Comparison of ENCODE assay signal across 8 cellular contexts in the genomic region with DNA sequence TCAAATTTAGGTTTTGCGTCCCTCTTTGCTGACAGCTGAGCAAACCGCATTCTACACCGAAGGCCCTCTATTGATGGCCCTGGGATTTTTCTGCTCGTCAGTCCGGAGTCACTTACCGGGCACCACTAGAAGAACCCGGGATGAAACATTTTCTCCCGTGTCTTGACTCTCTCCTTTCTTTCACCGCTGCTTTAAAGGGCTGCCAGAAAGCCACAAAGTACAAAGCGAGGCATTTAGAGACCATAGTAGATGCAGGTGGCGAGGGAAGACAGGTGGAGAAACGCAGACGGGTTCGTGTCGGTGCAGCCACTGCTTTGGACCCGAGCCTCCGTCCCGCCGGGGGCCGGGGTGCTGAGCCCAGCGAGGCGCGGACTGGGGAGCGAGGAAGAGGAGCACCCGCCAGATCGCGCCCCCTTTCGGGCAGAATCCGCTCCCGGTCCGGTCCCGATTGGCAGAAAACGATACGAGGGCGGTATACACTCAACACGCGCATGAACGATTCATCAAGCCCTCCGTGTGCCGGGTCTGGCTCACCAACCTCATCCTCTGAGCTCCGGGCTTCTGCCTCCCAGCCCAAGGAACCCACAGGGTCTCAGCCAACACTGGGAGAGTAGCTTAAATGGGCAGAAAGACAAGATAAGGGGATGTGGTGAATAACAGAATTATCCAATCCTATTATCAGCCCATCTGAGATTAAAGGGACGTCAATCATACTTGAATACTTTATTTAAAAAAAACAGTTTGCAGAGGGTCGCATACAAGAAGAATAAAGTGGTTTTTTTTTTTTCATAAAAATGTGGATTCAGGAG.
DNase-seq lines count a peak whose midpoint lies in the region; ATAC-seq and TF ChIP-seq lines count a peak whose summit lies in the region.

No MANE protein-coding gene starts in this region.

- H3K36me3 Mint-ChIP-seq in CD14-positive monocyte: no peaks in the 10 kb centered on the region
- H3K36me3 Mint-ChIP-seq in memory B cell: no peaks in the 10 kb centered on the region

- DNase-seq in CD14-positive monocyte (ENCODE audit: low spot score) (peak; percentile 63), HT-29 (ENCODE audit: low spot score) (peak; percentile 91), NK-92 (lab: John Stamatoyannopoulos, UW; ENCODE audit: unreplicated experiment) (peak; percentile 44), memory B cell (ENCODE audit: low spot score in 2 of 2) (peak; percentile 56 to 66)
- DNase-seq in activated CD8-positive, alpha-beta memory T cell treated with anti-CD3 and anti-CD28 coated beads for 1 hour (ENCODE audit: extremely low read depth in 1 of 2, low read depth in 1 of 2): peak; percentile 61 to 72
- DNase-seq in effector memory CD4-positive, alpha-beta T cell: peak; percentile 52 to 64 (median 56)
- DNase-seq in stimulated activated CD4-positive, alpha-beta T cell treated with anti-CD3 and anti-CD28 coated beads, TNF-alpha, amount 100 ng/mL, for 24 hours (ENCODE audit: low read depth in 3 of 3): peak; percentile 76 to 88 (median 83)

- peaks cover 8% of the 10 kb centered on the region for H3K4me1 ChIP-seq in effector memory CD4-positive, alpha-beta T cell (ENCODE audit: control insufficient read depth, insufficient read depth, low read length, poor library complexity, severe bottlenecking)

- no peaks in the 10 kb centered on the region for H3K9me3 ChIP-seq in effector memory CD4-positive, alpha-beta T cell (ENCODE audit: control insufficient read depth, low read length)

- H3K27me3 Mint-ChIP-seq in CD14-positive monocyte (ENCODE audit: low read depth in 3 of 3) (peaks cover 63 to 87% (median 69%) of the 10 kb centered on the region in 3 donors), memory B cell (peaks cover 9% of the 10 kb centered on the region)

- H3K27ac ChIP-seq in effector memory CD4-positive, alpha-beta T cell (ENCODE audit: insufficient read depth, low read length, poor library complexity, severe bottlenecking): peak overlapping the region; percentile 18

- H3K4me1 Mint-ChIP-seq in CD14-positive monocyte: peaks cover 25% of the 10 kb centered on the region
- H3K4me1 Mint-ChIP-seq in memory B cell: peaks cover 14% of the 10 kb centered on the region

- intact Hi-C loops in CD14-positive monocyte (cut with micrococcal nuclease): loop anchor here (2.0 to 10.0 kb wide), 4 partner anchors 102 to 178 kb away; no protein-coding TSS in a partner anchor

- H3K27me3 ChIP-seq in effector memory CD4-positive, alpha-beta T cell (replicated peaks; ENCODE audit: control insufficient read depth, insufficient read depth, low read length, poor library complexity, severe bottlenecking): no peaks in the 10 kb centered on the region

- H3K4me3 Mint-ChIP-seq in CD14-positive monocyte: peak overlapping the region; percentile 85 to 88
- H3K4me3 Mint-ChIP-seq in memory B cell: peak overlapping the region; percentile 86

- H3K27ac Mint-ChIP-seq in CD14-positive monocyte (no peak overlapping the region), memory B cell (peak overlapping the region; percentile 87)

- no peaks in the 10 kb centered on the region for H3K36me3 ChIP-seq in effector memory CD4-positive, alpha-beta T cell (ENCODE audit: control insufficient read depth, insufficient read depth, low read length)

- peak; percentile 63 for TF ChIP-seq CTCF in CD14-positive monocyte (IDR thresholded peaks at IDR 0.05)

- H3K9me3 Mint-ChIP-seq in CD14-positive monocyte (peaks cover 0 to 19% (median 5%) of the 10 kb centered on the region in 7 donors), memory B cell (peaks cover 1% of the 10 kb centered on the region)

- peak overlapping the region; percentile 62 for H3K4me3 ChIP-seq in effector memory CD4-positive, alpha-beta T cell (ENCODE audit: insufficient read depth, low read depth, low read length, poor library complexity, severe bottlenecking)

- ATAC-seq in GM19452 (IDR thresholded peaks at IDR 0.05; ENCODE audit: unreplicated experiment) (peak; percentile 54), memory B cell (ENCODE audit: low read depth) (peak; percentile 65)

Comparison
In these comparisons a context has a peak if more than half of its experiments do, and no peak if none do; other contexts are left out.
1. Peak in every context shown above with its lines: DNase-seq, ATAC-seq, H3K4me3 ChIP-seq and H3K27ac ChIP-seq.